27 cellular contexts compared by ENCODE assay signal in the genomic region with DNA sequence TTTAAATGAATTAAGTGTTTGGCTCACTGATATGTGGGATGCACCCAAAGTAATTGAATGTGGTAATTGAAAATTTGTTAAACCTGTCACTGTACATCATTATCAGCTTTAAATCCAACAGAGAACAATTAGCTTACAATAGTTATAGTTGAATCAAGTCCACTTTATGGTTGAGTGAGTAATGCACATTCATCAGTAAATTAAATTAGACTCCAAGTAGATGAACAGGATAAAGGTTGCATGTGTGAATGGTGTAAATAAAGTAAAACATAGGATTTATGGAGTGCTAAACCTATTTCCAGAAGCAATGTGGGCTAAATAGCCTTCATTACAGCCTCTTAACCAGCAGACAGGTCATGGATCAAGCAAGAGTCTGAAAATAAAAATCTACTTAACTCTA.
DNase-seq lines count a peak whose midpoint lies in the region; ATAC-seq, FAIRE-seq and TF ChIP-seq lines count a peak whose summit lies in the region.
"Had no signal": no experiment of that assay in that cellular context is flagged by ENCODE, and none has a peak within 500 bp of the region (broad histone marks: within the 10 kb centered on the region; RNA-seq: fewer than 3 reads in every experiment).

No MANE protein-coding gene starts in this region.

- BruUV-seq in A673 (replicated peaks; lab: Mats Ljungman, UMichigan) = no TSS peak

- DNase-seq in A673 (ENCODE audit: low spot score) (peak; percentile 33), D721Med (ENCODE audit: insufficient read length, low spot score) (no peak), NCI-H69 (lab: John Stamatoyannopoulos, UW) (peak; percentile 51), left kidney (ENCODE audit: low read depth, low spot score) (peak; percentile 43), NCI-H510A treated with DMSO at 0.1 percent for 48 hours (lab: John Stamatoyannopoulos, UW) (no peak), NCI-H526 (lab: John Stamatoyannopoulos, UW) (no peak), kidney (no peak)
- DNase-seq: C1 segment of cervical spinal cord; Caco-2; CD8-positive, alpha-beta T cell; DND-41; HFFc6; IMR-90; KG1; NCI-H1048; NCI-H1694; NCI-H2029 treated with DMSO at 0.1 percent for 48 hours; NCI-H446 treated with DMSO at 0.1 percent for 48 hours; Right ventricle myocardium superior; RPMI8226; SW 1271; T-helper 9 cell had no signal

- H3K27ac ChIP-seq in A673 (ENCODE audit: low read depth, low read length, poor library complexity, severe bottlenecking) = no peak overlapping the region
- H3K27ac ChIP-seq in kidney (ENCODE audit: low read depth in 2 of 2, low read length in 2 of 2) = no peak overlapping the region
- H3K27ac ChIP-seq: A549 had no signal

- H3K36me3 ChIP-seq in A673 (ENCODE audit: insufficient read depth, low read length, poor library complexity, severe bottlenecking) (no peaks in the 10 kb centered on the region), kidney (ENCODE audit: control insufficient read depth in 1 of 2, insufficient read depth in 2 of 2, low read length in 2 of 2) (no peaks in the 10 kb centered on the region)
- H3K36me3 ChIP-seq: HAP-1 had no signal

- FAIRE-seq in D721Med (lab: Jason Lieb, UNC) = peak; percentile 96
- no peak for FAIRE-seq in kidney (lab: Jason Lieb, UNC)
- FAIRE-seq: A549, GM18507 had no signal

- H3K9ac ChIP-seq in kidney (ENCODE audit: low read length in 2 of 2) = no peak overlapping the region

- TF ChIP-seq CTCF in A673 (conservative IDR thresholded peaks at IDR 0.05; ENCODE audit: low read depth, low read length) (no peak), D721Med (IDR thresholded peaks at IDR 0.05; ENCODE audit: insufficient read depth, missing control alignments) (no peak), kidney (IDR thresholded peaks at IDR 0.05; ENCODE audit: borderline replicate concordance, extremely low read depth, insufficient read depth) (no peak)

- no peak for ATAC-seq in GM21381 (IDR thresholded peaks at IDR 0.05; ENCODE audit: unreplicated experiment)
- ATAC-seq: A549; CD8-positive, alpha-beta T cell; GM23338 had no signal

- peaks cover 5% of the 10 kb centered on the region for H3K9me3 ChIP-seq in A673 (ENCODE audit: low read depth, low read length, poor library complexity, severe bottlenecking)
- H3K9me3 ChIP-seq in kidney (ENCODE audit: control insufficient read depth in 1 of 2, low read length in 2 of 2) = no peaks in the 10 kb centered on the region
- H3K9me3 ChIP-seq: A549, Caco-2, HAP-1 had no signal

- H3K4me3 ChIP-seq in A673 (ENCODE audit: low read depth, low read length, poor library complexity, severe bottlenecking) (no peak overlapping the region), kidney (ENCODE audit: low read length in 2 of 2) (no peak overlapping the region)
- H3K4me3 ChIP-seq: A549, GM23338, HAP-1 had no signal

- H3K4me1 ChIP-seq in A673 (ENCODE audit: insufficient read depth, low read length, poor library complexity, severe bottlenecking) = no peaks in the 10 kb centered on the region
- no peaks in the 10 kb centered on the region for H3K4me1 ChIP-seq in kidney (ENCODE audit: control insufficient read depth in 1 of 2, insufficient read depth in 1 of 2, low read depth in 1 of 2, low read length in 2 of 2)
- H3K4me1 ChIP-seq: Caco-2, HAP-1 had no signal

- POLR2A ChIA-PET in A673 (lab: Charles Lee; ENCODE audit: low non-redundant PET) = no interaction called here

- CTCF ChIA-PET in A673 (lab: Charles Lee) = no interaction called here

- H3K27me3 ChIP-seq in A673 (replicated peaks; ENCODE audit: insufficient read depth, low read depth, low read length, poor library complexity) = no peaks in the 10 kb centered on the region

- intact Hi-C loops in A673 (cut with micrococcal nuclease; ENCODE audit: unreplicated experiment) = no loop called here
- intact Hi-C loops in kidney (cut with DNase I) = no loop called here

Comparison
In these comparisons a context has a peak if more than half of its experiments do, and no peak if none do; other contexts are left out.
1. DNase-seq: peak in A673 (single experiment), NCI-H69 (single experiment) and left kidney (single experiment); none in D721Med (single experiment), NCI-H510A treated with DMSO at 0.1 percent for 48 hours (single experiment), NCI-H526 (0 of 2) and kidney (single experiment).